ENCODE assay signal across 30 cellular contexts in the genomic region with DNA sequence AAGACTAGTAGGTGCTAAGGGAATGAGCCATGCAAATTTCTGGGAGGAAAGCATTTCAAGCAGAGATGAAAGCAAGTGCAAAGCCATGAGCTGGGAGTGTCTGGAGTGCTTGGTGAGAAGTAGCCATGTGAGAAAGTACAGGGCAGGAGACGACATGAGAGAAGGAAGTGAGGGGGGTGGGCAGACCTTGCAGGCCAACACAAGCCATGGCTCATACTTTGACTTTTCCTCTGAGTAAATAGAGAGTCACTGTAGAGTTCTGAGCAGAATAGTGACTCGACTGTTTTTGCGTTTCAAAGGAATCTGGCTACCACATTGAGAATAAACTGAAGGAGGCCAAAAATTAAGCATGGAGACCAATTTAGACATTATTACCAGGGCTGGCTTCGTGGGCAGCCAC. TPM values are rescaled to one million over a fixed set of nuclear protein-coding genes. Genes with fewer than 3 reads are reported as not detected.
"Had no signal": no experiment of that assay in that cellular context is flagged by ENCODE, and none has a peak within 500 bp of the region (broad histone marks: within the 10 kb centered on the region; RNA-seq: fewer than 3 reads in every experiment).

No MANE protein-coding gene starts in this region.

- H3K27ac ChIP-seq: body of pancreas, cardiac muscle cell, colonic mucosa, gastrocnemius medialis, pancreas, prostate gland, skin epidermis, thoracic aorta, uterus had no signal

- DNase-seq: activated CD4-positive, alpha-beta T cell treated with anti-CD3 and anti-CD28 coated beads for 1 hour; activated CD4-positive, alpha-beta T cell treated with anti-CD3 and anti-CD28 coated beads, Interleukin-2, amount 10 ng/mL, durations not matched to agents 7 days and 5 days; activated CD8-positive, alpha-beta memory T cell treated with anti-CD3 and anti-CD28 coated beads, Interleukin-2, amount 10 ng/mL, durations not matched to agents 7 days and 5 days; activated CD8-positive, alpha-beta T cell treated with anti-CD3 and anti-CD28 coated beads, Interleukin-2, amount 10 ng/mL, durations not matched to agents 7 days and 5 days; activated naive CD4-positive, alpha-beta T cell; activated T-cell treated with anti-CD3 and anti-CD28 coated beads, Interleukin-2, amount 50 U/mL, for 48 hours; body of pancreas; cerebellar nuclear complex; colonic mucosa; effector CD8-positive, alpha-beta T cell; gastrocnemius medialis; glutamatergic neuron; left cardiac atrium; naive thymus-derived CD4-positive, alpha-beta T cell; nucleus accumbens; pancreas; retina; stimulated activated CD4-positive, alpha-beta T cell treated with anti-CD3 and anti-CD28 coated beads, Interleukin-4, amount 100 ng/mL, for 24 hours; T-helper 17 cell; T1000; uterus had no signal

- H3K4me3 ChIP-seq: body of pancreas, cardiac muscle cell, colonic mucosa, gastrocnemius medialis, pancreas, prostate gland, skin epidermis, thoracic aorta, uterus had no signal

- H3K36me3 ChIP-seq: cardiac muscle cell, colonic mucosa, gastrocnemius medialis, pancreas, prostate gland, thoracic aorta, uterus had no signal

- ATAC-seq: activated CD8-positive, alpha-beta memory T cell treated with anti-CD3 and anti-CD28 coated beads, Interleukin-2, amount 10 ng/mL, durations not matched to agents 7 days and 5 days; activated CD8-positive, alpha-beta T cell treated with anti-CD3 and anti-CD28 coated beads, Interleukin-2, amount 10 ng/mL, durations not matched to agents 7 days and 5 days; activated naive CD4-positive, alpha-beta T cell treated with anti-CD3 and anti-CD28 coated beads, Interleukin-2, amount 50 U/mL, for 72 hours; body of pancreas; gastrocnemius medialis; left cardiac atrium; naive thymus-derived CD4-positive, alpha-beta T cell; pancreas; sciatic nerve; stimulated activated effector memory CD8-positive, alpha-beta T cell treated with anti-CD3 and anti-CD28 coated beads, Interleukin-12 subunit alpha, Interleukin-12 subunit beta, amount 100 ng/mL, for 72 hours; T-helper 17 cell; WTC11 had no signal

- H3K4me1 ChIP-seq: body of pancreas, colonic mucosa, gastrocnemius medialis, pancreas, prostate gland, uterus had no signal

- H3K27me3 ChIP-seq: body of pancreas, cardiac muscle cell, colonic mucosa, gastrocnemius medialis, pancreas, uterus had no signal

- H3K9me3 ChIP-seq: body of pancreas, colonic mucosa, gastrocnemius medialis, pancreas, prostate gland, thoracic aorta, uterus had no signal

RNA-seq across cellular contexts. Expression of a gene that starts 42.2 kb away (rescaled TPM):
- total RNA-seq: activated T-helper 2 cell treated with anti-CD3 and anti-CD28 coated beads, Interferon-gamma antibody, Interleukin-2, Interleukin-4, amounts not matched to agents 10 μg/mL and 5 μg/mL and 100 μg/mL, durations not matched to agents 14 hours and 24 hours and 36 hours; gastrocnemius medialis; naive thymus-derived CD4-positive, alpha-beta T cell had no signal
